In the genomic region with DNA sequence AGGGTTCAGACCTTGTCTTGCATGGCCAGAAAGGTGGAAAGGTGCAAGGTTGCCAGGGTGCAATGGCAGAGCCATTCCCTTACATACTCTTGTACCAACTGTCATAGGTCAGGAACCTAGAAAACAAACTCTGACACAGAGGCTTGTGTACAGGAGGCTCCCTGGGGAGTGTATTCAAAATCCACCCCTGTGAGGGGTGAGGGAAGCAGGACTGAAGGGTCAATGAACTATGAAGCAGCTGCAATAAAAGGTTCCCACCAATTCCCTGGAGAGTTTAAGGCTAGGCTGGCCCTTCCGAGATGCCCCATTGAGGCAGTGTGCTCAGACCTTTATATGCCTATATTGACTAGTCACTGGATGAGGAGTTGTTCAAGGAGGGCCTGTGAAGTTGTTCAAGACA, we compare ENCODE assay signal across 23 cellular contexts. TPM values are rescaled to one million over a fixed set of nuclear protein-coding genes. Genes with fewer than 3 reads are reported as not detected.
"Had no signal": no experiment of that assay in that cellular context is flagged by ENCODE, and none has a peak within 500 bp of the region (broad histone marks: within the 10 kb centered on the region; RNA-seq: fewer than 3 reads in every experiment).

No MANE protein-coding gene starts in this region.

- H3K27ac ChIP-seq: VCaP had no signal

- DNase-seq: activated CD4-positive, alpha-beta memory T cell treated with anti-CD3 and anti-CD28 coated beads, Interleukin-2, amount 10 ng/mL, durations not matched to agents 7 days and 5 days; activated CD4-positive, alpha-beta T cell treated with anti-CD3 and anti-CD28 coated beads for 36 hours; activated CD4-positive, alpha-beta T cell treated with anti-CD3 and anti-CD28 coated beads, Interleukin-2, amount 50 U/mL, for 1 hour; activated gamma-delta T cell; activated naive CD4-positive, alpha-beta T cell treated with anti-CD3 and anti-CD28 coated beads for 36 hours; activated T-cell treated with anti-CD3 and anti-CD28 coated beads for 4 hours; activated T-cell treated with anti-CD3 and anti-CD28 coated beads, Interleukin-2, amount 50 U/mL, for 48 hours; cerebellar nuclear complex; KG1; NCI-H1092 treated with DMSO at 0.1 percent for 48 hours; NCI-H1417 treated with DMSO at 0.1 percent for 48 hours; NCI-H1694 treated with DMSO at 0.1 percent for 48 hours; NCI-H2029 treated with DMSO at 0.1 percent for 48 hours; NCI-H524; SHP77 treated with DMSO at 0.1 percent for 48 hours; T-helper 17 cell; T-helper 9 cell had no signal

- ATAC-seq: activated CD4-positive, alpha-beta T cell treated with anti-CD3 and anti-CD28 coated beads for 36 hours; activated T-helper 17 cell treated with anti-CD3 and anti-CD28 coated beads, Interleukin-2, amount 50 U/mL, for 72 hours; T-helper 17 cell had no signal

RNA-seq across cellular contexts. Expression of a gene that starts 50.9 kb away (rescaled TPM):
- total RNA-seq: activated CD4-positive, alpha-beta memory T cell treated with anti-CD3 and anti-CD28 coated beads, Interleukin-2, amount 10 ng/mL, durations not matched to agents 7 days and 5 days; activated CD4-positive, alpha-beta T cell treated with anti-CD3 and anti-CD28 coated beads for 36 hours; activated CD8-positive, alpha-beta memory T cell treated with anti-CD3 and anti-CD28 coated beads for 36 hours; activated naive CD4-positive, alpha-beta T cell treated with anti-CD3 and anti-CD28 coated beads for 36 hours; activated T-helper 17 cell treated with anti-CD3 and anti-CD28 coated beads, Interleukin-2, amount 50 U/mL, for 72 hours; cardiac septum; MCF 10A; SK-MEL-5; T-helper 17 cell had no signal
